Comparison of ENCODE assay signal across 22 cellular contexts in the genomic region with DNA sequence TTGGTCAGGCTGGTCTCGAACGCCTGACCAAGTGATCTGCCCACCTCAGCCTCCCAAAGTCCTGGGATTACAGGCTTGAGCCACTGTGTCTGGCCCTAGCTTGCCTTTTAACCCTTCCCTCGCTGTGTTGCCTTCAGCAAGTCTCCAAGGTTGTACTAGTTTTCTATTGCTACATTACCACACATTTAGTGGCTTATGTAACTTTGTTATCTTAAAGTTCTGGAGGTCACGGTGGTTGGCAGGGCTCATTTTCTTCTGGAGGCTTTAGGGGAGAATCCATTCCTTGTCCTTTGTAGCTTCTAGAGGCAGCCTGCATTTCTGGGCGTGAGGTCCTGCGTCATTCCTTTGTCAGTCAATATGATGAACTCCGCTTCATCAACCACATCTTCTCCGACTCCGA.
"Had no signal": no experiment of that assay in that cellular context is flagged by ENCODE, and none has a peak within 500 bp of the region (broad histone marks: within the 10 kb centered on the region; RNA-seq: fewer than 3 reads in every experiment).

No MANE protein-coding gene starts in this region.

- H3K9me3 Mint-ChIP-seq: activated CD4-positive, alpha-beta memory T cell treated with anti-CD3 and anti-CD28 coated beads for 36 hours; activated naive CD4-positive, alpha-beta T cell treated with anti-CD3 and anti-CD28 coated beads for 36 hours; central memory CD8-positive, alpha-beta T cell; effector memory CD8-positive, alpha-beta T cell; natural killer cell; stimulated activated naive B cell treated with anti-CD40 and anti-IgM and Interleukin-4, amounts not matched to agents 10 μg/mL and 1 μg/mL and 100 μg/mL, for 72 hours had no signal

- H3K4me3 ChIP-seq: dorsolateral prefrontal cortex, pancreas, sigmoid colon, smooth muscle cell, thoracic aorta had no signal

- ATAC-seq: effector memory CD8-positive, alpha-beta T cell; esophagus mucosa; left ventricle myocardium superior; natural killer cell; pancreas; stimulated activated naive B cell treated with anti-CD40 and anti-IgM and Interleukin-4, amounts not matched to agents 10 μg/mL and 1 μg/mL and 100 μg/mL, for 72 hours; T-helper 17 cell had no signal

- H3K4me2 ChIP-seq: smooth muscle cell had no signal

- H3K27me3 Mint-ChIP-seq: activated CD4-positive, alpha-beta memory T cell treated with anti-CD3 and anti-CD28 coated beads for 36 hours; central memory CD8-positive, alpha-beta T cell; effector memory CD8-positive, alpha-beta T cell; stimulated activated naive B cell treated with anti-CD40 and anti-IgM and Interleukin-4, amounts not matched to agents 10 μg/mL and 1 μg/mL and 100 μg/mL, for 72 hours; T-helper 17 cell had no signal

- DNase-seq: activated CD4-positive, alpha-beta memory T cell treated with anti-CD3 and anti-CD28 coated beads for 36 hours; activated CD4-positive, alpha-beta T cell treated with anti-CD3 and anti-CD28 coated beads for 48 hours; activated naive CD4-positive, alpha-beta T cell treated with anti-CD3 and anti-CD28 coated beads for 36 hours; activated T-cell treated with anti-CD3 and anti-CD28 coated beads, Interleukin-2, amount 50 U/mL, for 48 hours; anterior cingulate cortex; effector memory CD8-positive, alpha-beta T cell; glutamatergic neuron; hippocampal formation; left ventricle myocardium superior; mammary epithelial cell; midbrain; natural killer cell; pancreas; sigmoid colon; stimulated activated CD4-positive, alpha-beta T cell treated with anti-CD3 and anti-CD28 coated beads, Interleukin-15, amount 100 ng/mL, for 24 hours; stimulated activated naive B cell treated with anti-CD40 and anti-IgM and Interleukin-4, amounts not matched to agents 10 μg/mL and 1 μg/mL and 100 μg/mL, for 72 hours; T-helper 17 cell had no signal

- H3K9me3 ChIP-seq: pancreas, sigmoid colon, thoracic aorta had no signal

- H3K27me3 ChIP-seq: dorsolateral prefrontal cortex, pancreas, sigmoid colon had no signal

- H3K27ac ChIP-seq: dorsolateral prefrontal cortex, sigmoid colon, thoracic aorta had no signal

- H3K36me3 Mint-ChIP-seq: natural killer cell had no signal

- H3K36me3 ChIP-seq: pancreas, sigmoid colon, thoracic aorta had no signal

- H3K4me3 Mint-ChIP-seq: activated CD4-positive, alpha-beta memory T cell treated with anti-CD3 and anti-CD28 coated beads for 36 hours; activated naive CD4-positive, alpha-beta T cell treated with anti-CD3 and anti-CD28 coated beads for 36 hours; central memory CD8-positive, alpha-beta T cell; effector memory CD8-positive, alpha-beta T cell; natural killer cell; stimulated activated naive B cell treated with anti-CD40 and anti-IgM and Interleukin-4, amounts not matched to agents 10 μg/mL and 1 μg/mL and 100 μg/mL, for 72 hours; T-helper 17 cell had no signal

- H3K27ac Mint-ChIP-seq: activated CD4-positive, alpha-beta memory T cell treated with anti-CD3 and anti-CD28 coated beads for 36 hours; activated naive CD4-positive, alpha-beta T cell treated with anti-CD3 and anti-CD28 coated beads for 36 hours; effector memory CD8-positive, alpha-beta T cell; natural killer cell; T-helper 17 cell had no signal
